ENCODE assay signal across 1 cellular context in the genomic region with DNA sequence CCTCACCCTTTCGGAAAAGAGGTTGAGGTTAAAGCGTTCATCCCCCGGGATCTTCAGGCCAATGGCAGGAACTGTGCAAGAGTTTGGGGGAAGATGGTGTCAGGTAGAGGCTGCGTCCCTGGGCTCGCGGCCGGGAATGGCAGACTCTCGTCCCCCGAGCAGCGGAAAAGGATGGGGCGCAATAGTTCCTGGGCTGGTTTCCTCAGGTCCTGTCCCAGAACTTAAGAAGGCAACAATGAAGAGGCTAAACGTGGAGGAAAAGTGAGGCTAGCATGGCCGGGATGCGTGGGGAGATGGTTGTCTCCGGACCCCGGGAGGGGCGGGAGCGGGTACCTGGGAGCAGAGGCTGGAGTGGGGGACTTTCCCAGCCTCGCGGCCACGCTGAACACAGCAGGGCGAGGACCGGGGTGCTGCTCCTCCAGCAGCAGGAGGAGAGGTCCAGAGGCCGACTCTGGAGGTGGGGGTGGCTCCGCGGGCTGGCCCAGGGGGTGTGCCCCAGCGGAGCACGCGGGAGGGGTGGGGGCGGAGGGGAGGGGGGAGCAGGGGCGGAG.
TF ChIP-seq lines count a peak whose summit lies in the region.

No MANE protein-coding gene starts in this region.

TF ChIP-seq in IMR-90, 13 proteins besides CTCF, POLR2A, EP300 and RAD21:
- TF ChIP-seq BHLHE40 (IDR thresholded peaks at IDR 0.05; ENCODE audit: low read depth, low read length) = no peak
- TF ChIP-seq CHD1 (IDR thresholded peaks at IDR 0.05; ENCODE audit: low read depth, low read length) = no peak
- no peak for TF ChIP-seq SMC3 (IDR thresholded peaks at IDR 0.05; ENCODE audit: low read depth, low read length)
- TF ChIP-seq CEBPB (IDR thresholded peaks at IDR 0.05; ENCODE audit: low read depth, low read length) = no peak
- no peak for TF ChIP-seq MAFK (IDR thresholded peaks at IDR 0.05; ENCODE audit: low read depth, low read length)
- TF ChIP-seq, protein P1, sequence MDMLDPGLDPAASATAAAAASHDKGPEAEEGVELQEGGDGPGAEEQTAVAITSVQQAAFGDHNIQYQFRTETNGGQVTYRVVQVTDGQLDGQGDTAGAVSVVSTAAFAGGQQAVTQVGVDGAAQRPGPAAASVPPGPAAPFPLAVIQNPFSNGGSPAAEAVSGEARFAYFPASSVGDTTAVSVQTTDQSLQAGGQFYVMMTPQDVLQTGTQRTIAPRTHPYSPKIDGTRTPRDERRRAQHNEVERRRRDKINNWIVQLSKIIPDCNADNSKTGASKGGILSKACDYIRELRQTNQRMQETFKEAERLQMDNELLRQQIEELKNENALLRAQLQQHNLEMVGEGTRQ (IDR thresholded peaks at IDR 0.05; ENCODE audit: low read depth, low read length) = no peak
- TF ChIP-seq, protein P2, sequence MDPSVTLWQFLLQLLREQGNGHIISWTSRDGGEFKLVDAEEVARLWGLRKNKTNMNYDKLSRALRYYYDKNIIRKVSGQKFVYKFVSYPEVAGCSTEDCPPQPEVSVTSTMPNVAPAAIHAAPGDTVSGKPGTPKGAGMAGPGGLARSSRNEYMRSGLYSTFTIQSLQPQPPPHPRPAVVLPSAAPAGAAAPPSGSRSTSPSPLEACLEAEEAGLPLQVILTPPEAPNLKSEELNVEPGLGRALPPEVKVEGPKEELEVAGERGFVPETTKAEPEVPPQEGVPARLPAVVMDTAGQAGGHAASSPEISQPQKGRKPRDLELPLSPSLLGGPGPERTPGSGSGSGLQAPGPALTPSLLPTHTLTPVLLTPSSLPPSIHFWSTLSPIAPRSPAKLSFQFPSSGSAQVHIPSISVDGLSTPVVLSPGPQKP (IDR thresholded peaks at IDR 0.05; ENCODE audit: borderline replicate concordance, low read depth, low read length) = no peak
- no peak for TF ChIP-seq FOS (IDR thresholded peaks at IDR 0.05; ENCODE audit: low read depth, low read length)
